9 cellular contexts compared by ENCODE assay signal in the genomic region with DNA sequence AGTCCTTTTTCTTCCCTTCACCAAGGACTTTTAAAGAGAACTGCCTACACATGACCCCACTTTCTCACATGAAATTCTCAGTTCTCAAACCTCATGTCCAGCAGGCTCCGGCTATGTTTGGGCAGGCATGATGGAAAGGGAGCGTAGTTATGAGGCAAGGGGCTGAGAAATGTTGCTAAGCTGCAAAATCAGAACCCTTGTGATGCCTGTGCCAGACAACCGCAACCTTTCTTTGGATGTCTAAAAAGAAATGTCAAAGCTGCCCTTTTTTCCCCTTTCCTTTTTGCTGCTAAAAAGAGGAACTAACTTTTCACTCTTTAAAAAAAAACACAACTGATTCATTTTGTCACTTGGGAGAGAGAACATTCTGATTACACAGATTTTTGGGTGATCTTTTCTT. TPM values are rescaled to one million over a fixed set of nuclear protein-coding genes. Genes with fewer than 3 reads are reported as not detected.
A peak's percentile ranks its signal among the peaks of the same experiment; 100 is the strongest.
DNase-seq lines count a peak whose midpoint lies in the region; ATAC-seq and TF ChIP-seq lines count a peak whose summit lies in the region.
"Had no signal": no experiment of that assay in that cellular context is flagged by ENCODE, and none has a peak within 500 bp of the region (broad histone marks: within the 10 kb centered on the region; RNA-seq: fewer than 3 reads in every experiment).

No MANE protein-coding gene starts in this region.

- no peaks in the 10 kb centered on the region for H4K20me1 ChIP-seq in Karpas-422 (ENCODE audit: insufficient read depth, low read depth, low read length)

- TF ChIP-seq EP300 in gastroesophageal sphincter (IDR thresholded peaks at IDR 0.05): no peak

- peak overlapping the region; percentile 19; the same call in 1 of the 2 replicates for H3K9ac ChIP-seq in Karpas-422 (ENCODE audit: low read length)

- H3K79me2 ChIP-seq in Karpas-422 (ENCODE audit: low read length): no peaks in the 10 kb centered on the region

- H3K9me3 ChIP-seq in Karpas-422 (ENCODE audit: low read length) (no peaks in the 10 kb centered on the region), gastroesophageal sphincter (no peaks in the 10 kb centered on the region), vagina (no peaks in the 10 kb centered on the region)
- H3K9me3 ChIP-seq: body of pancreas had no signal

- ATAC-seq in GM21529 (IDR thresholded peaks at IDR 0.05; ENCODE audit: unreplicated experiment) (peak; percentile 78), gastroesophageal sphincter (peak; percentile 48)
- ATAC-seq: body of pancreas had no signal

- 54 to 58% methylated on average over 2 to 3 of the region's 3 CpGs for WGBS in gastroesophageal sphincter (ENCODE audit: low coverage in 1 of 2), 2 donors

- H3K4me2 ChIP-seq in Karpas-422 (ENCODE audit: low read depth, low read length, poor library complexity, severe bottlenecking): no peak overlapping the region

- H3K36me3 ChIP-seq in Karpas-422 (ENCODE audit: insufficient read depth, low read length) (no peaks in the 10 kb centered on the region), gastroesophageal sphincter (no peaks in the 10 kb centered on the region), vagina (no peaks in the 10 kb centered on the region)

- no peak overlapping the region for H3K4me3 ChIP-seq in Karpas-422 (ENCODE audit: low read length)
- no peak overlapping the region for H3K4me3 ChIP-seq in gastroesophageal sphincter
- H3K4me3 ChIP-seq in vagina: no peak overlapping the region
- H3K4me3 ChIP-seq: body of pancreas had no signal

- H3K27ac ChIP-seq in Karpas-422 (ENCODE audit: low read length): no peak overlapping the region
- peak overlapping the region in 3 of 4 donors; percentile 38 to 49 (median 39) for H3K27ac ChIP-seq in gastroesophageal sphincter
- H3K27ac ChIP-seq in vagina: no peak overlapping the region

- DNase-seq in GF-D8 (lab: John Stamatoyannopoulos, UW) (peak; percentile 53), Karpas-422 (peak; percentile 51), vagina (ENCODE audit: extremely low spot score in 2 of 2) (no peak), HuH-7 (ENCODE audit: low spot score) (no peak), NCI-H1930 (lab: John Stamatoyannopoulos, UW) (no peak)
- no peak for DNase-seq in stimulated activated CD8-positive, alpha-beta memory T cell treated with anti-CD3 and anti-CD28 coated beads, Interleukin-4, amount 100 ng/mL, for 48 hours

- no peak overlapping the region for H2AFZ ChIP-seq in Karpas-422 (ENCODE audit: low read length)

- TF ChIP-seq CTCF in gastroesophageal sphincter (IDR thresholded peaks at IDR 0.05) (no peak), vagina (IDR thresholded peaks at IDR 0.05) (no peak)

- intact Hi-C loops in vagina (cut with DNase I): no loop called here

- peaks cover 7% of the 10 kb centered on the region for H3K4me1 ChIP-seq in Karpas-422 (ENCODE audit: low read length)
- H3K4me1 ChIP-seq in gastroesophageal sphincter: peaks cover 12 to 90% (median 34%) of the 10 kb centered on the region in 3 donors
- peaks cover 23% of the 10 kb centered on the region for H3K4me1 ChIP-seq in vagina
- H3K4me1 ChIP-seq: body of pancreas had no signal

- H3K27me3 ChIP-seq in Karpas-422 (ENCODE audit: low read length) (no peaks in the 10 kb centered on the region), gastroesophageal sphincter (no peaks in the 10 kb centered on the region), vagina (no peaks in the 10 kb centered on the region)
- H3K27me3 ChIP-seq: body of pancreas had no signal

- no peaks in the 10 kb centered on the region for H3K9me2 ChIP-seq in Karpas-422 (replicated peaks; ENCODE audit: insufficient read depth, low read length)

- no peak for TF ChIP-seq POLR2A in gastroesophageal sphincter (IDR thresholded peaks at IDR 0.05)
- TF ChIP-seq POLR2A in vagina (IDR thresholded peaks at IDR 0.05): no peak

RNA-seq across cellular contexts. Expression of a gene that starts 19.2 kb away (rescaled TPM):
- total RNA-seq in Karpas-422 (2014; rRNA removed; shearing (Covaris generic); ENCODE audit: low replicate concordance): 0.18 and 0.78 TPM in 2 replicates
- total RNA-seq in gastroesophageal sphincter (100 to 1,000 TPM in 1 of 4 donors, 10 to 100 TPM in 3; 74.2 to 158 (median 82.1) TPM), vagina (23.3 TPM)

Comparison
In these comparisons a context has a peak if more than half of its experiments do, and no peak if none do; other contexts are left out.
1. DNase-seq: peak in GF-D8 (single experiment) and Karpas-422 (single experiment); none in stimulated activated CD8-positive, alpha-beta memory T cell treated with anti-CD3 and anti-CD28 coated beads, Interleukin-4, amount 100 ng/mL, for 48 hours (single experiment), vagina (0 of 2), HuH-7 (single experiment) and NCI-H1930 (0 of 2).
2. H3K27ac ChIP-seq: peak in gastroesophageal sphincter (3 of 4); none in Karpas-422 (single experiment) and vagina (single experiment).
3. RNA of a gene that starts 19.2 kb away (total RNA-seq): 74.2 to 158 TPM in gastroesophageal sphincter and 23.3 TPM in vagina (single experiment); 0.18 to 0.78 TPM in Karpas-422; every median in the first group is over 10 times any median in the second.